ENCODE assay signal across 18 cellular contexts in the genomic region with DNA sequence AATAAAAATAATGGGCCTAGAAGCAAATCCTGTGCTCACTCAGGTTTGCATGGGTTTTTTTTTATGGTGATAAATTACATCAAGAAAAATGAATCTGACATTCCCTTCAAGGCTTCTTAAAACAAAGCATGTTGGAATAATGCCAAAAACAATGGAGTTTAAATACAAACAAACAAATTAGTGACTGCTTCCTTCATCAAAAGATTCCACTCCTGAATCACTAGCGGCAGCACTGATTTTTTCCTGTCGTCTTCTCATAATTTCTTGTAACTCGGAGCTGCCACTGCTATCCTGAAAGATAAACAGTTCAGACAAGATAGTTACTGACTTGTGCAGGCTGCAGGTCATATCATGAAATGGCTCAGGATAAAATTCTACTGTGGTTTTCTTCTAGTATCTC.
"Had no signal": no experiment of that assay in that cellular context is flagged by ENCODE, and none has a peak within 500 bp of the region (broad histone marks: within the 10 kb centered on the region; RNA-seq: fewer than 3 reads in every experiment).

No MANE protein-coding gene starts in this region.

- ATAC-seq: activated CD8-positive, alpha-beta memory T cell treated with anti-CD3 and anti-CD28 coated beads, Interleukin-2, amount 10 ng/mL, durations not matched to agents 7 days and 5 days; heart left ventricle; left colon; naive thymus-derived CD8-positive, alpha-beta T cell; stimulated activated naive B cell treated with anti-CD40 and anti-IgM and Interleukin-4, amounts not matched to agents 10 μg/mL and 1 μg/mL and 100 μg/mL, for 72 hours; T-helper 17 cell had no signal

- DNase-seq: activated CD4-positive, alpha-beta memory T cell treated with anti-CD3 and anti-CD28 coated beads for 36 hours; activated CD8-positive, alpha-beta memory T cell treated with anti-CD3 and anti-CD28 coated beads, Interleukin-2, amount 10 ng/mL, durations not matched to agents 7 days and 5 days; activated naive CD4-positive, alpha-beta T cell treated with anti-CD3 and anti-CD28 coated beads, Interleukin-2, amount 50 U/mL, for 16 hours; activated T-cell treated with anti-CD3 and anti-CD28 coated beads, Interleukin-2, amount 50 U/mL, for 24 hours; adrenal gland; effector CD4-positive, alpha-beta T cell; esophagus squamous epithelium; foreskin melanocyte; heart left ventricle; immature natural killer cell; left colon; mammary epithelial cell; naive thymus-derived CD8-positive, alpha-beta T cell; stimulated activated CD4-positive, alpha-beta T cell treated with anti-CD3 and anti-CD28 coated beads, Interleukin-15, amount 100 ng/mL, for 24 hours; stimulated activated CD4-positive, alpha-beta T cell treated with anti-CD3 and anti-CD28 coated beads, Interleukin-4, amount 100 ng/mL, for 1 hour; stimulated activated naive B cell treated with anti-CD40 and anti-IgM and Interleukin-4, amounts not matched to agents 10 μg/mL and 1 μg/mL and 100 μg/mL, for 72 hours; T-helper 17 cell; WERI-Rb-1 had no signal
